1 cellular context compared by ENCODE assay signal in genomic region chr22:24230911-24231656, GRCh38.
TF ChIP-seq lines count a peak whose summit lies in the region.

No MANE protein-coding gene starts in this region.

TF ChIP-seq in HepG2, 621 proteins besides CTCF, POLR2A, EP300 and RAD21:
- TF ChIP-seq, protein P1, sequence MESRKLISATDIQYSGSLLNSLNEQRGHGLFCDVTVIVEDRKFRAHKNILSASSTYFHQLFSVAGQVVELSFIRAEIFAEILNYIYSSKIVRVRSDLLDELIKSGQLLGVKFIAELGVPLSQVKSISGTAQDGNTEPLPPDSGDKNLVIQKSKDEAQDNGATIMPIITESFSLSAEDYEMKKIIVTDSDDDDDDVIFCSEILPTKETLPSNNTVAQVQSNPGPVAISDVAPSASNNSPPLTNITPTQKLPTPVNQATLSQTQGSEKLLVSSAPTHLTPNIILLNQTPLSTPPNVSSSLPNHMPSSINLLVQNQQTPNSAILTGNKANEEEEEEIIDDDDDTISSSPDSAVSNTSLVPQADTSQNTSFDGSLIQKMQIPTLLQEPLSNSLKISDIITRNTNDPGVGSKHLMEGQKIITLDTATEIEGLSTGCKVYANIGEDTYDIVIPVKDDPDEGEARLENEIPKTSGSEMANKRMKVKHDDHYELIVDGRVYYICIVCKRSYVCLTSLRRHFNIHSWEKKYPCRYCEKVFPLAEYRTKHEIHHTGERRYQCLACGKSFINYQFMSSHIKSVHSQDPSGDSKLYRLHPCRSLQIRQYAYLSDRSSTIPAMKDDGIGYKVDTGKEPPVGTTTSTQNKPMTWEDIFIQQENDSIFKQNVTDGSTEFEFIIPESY (CRISPR knock-in tag; IDR thresholded peaks at IDR 0.05), result peak; percentile 98
- TF ChIP-seq, protein P2, sequence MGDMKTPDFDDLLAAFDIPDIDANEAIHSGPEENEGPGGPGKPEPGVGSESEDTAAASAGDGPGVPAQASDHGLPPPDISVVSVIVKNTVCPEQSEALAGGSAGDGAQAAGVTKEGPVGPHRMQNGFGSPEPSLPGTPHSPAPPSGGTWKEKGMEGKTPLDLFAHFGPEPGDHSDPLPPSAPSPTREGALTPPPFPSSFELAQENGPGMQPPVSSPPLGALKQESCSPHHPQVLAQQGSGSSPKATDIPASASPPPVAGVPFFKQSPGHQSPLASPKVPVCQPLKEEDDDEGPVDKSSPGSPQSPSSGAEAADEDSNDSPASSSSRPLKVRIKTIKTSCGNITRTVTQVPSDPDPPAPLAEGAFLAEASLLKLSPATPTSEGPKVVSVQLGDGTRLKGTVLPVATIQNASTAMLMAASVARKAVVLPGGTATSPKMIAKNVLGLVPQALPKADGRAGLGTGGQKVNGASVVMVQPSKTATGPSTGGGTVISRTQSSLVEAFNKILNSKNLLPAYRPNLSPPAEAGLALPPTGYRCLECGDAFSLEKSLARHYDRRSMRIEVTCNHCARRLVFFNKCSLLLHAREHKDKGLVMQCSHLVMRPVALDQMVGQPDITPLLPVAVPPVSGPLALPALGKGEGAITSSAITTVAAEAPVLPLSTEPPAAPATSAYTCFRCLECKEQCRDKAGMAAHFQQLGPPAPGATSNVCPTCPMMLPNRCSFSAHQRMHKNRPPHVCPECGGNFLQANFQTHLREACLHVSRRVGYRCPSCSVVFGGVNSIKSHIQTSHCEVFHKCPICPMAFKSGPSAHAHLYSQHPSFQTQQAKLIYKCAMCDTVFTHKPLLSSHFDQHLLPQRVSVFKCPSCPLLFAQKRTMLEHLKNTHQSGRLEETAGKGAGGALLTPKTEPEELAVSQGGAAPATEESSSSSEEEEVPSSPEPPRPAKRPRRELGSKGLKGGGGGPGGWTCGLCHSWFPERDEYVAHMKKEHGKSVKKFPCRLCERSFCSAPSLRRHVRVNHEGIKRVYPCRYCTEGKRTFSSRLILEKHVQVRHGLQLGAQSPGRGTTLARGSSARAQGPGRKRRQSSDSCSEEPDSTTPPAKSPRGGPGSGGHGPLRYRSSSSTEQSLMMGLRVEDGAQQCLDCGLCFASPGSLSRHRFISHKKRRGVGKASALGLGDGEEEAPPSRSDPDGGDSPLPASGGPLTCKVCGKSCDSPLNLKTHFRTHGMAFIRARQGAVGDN (CRISPR knock-in tag; IDR thresholded peaks at IDR 0.05), result 0 out of 2 replicates have a peak, but pooled peaks have one; percentile 27
- no peak for TF ChIP-seq HES4 (CRISPR knock-in tag; IDR thresholded peaks at IDR 0.05; ENCODE audit: borderline replicate concordance)
- TF ChIP-seq STAG1 (CRISPR knock-in tag; IDR thresholded peaks at IDR 0.05), result peak; percentile 39; the same call in 1 of the 2 replicates
- peak; percentile 34 for TF ChIP-seq SMC3 (IDR thresholded peaks at IDR 0.05; ENCODE audit: low read length)
